9 cellular contexts compared by ENCODE assay signal in the genomic region with DNA sequence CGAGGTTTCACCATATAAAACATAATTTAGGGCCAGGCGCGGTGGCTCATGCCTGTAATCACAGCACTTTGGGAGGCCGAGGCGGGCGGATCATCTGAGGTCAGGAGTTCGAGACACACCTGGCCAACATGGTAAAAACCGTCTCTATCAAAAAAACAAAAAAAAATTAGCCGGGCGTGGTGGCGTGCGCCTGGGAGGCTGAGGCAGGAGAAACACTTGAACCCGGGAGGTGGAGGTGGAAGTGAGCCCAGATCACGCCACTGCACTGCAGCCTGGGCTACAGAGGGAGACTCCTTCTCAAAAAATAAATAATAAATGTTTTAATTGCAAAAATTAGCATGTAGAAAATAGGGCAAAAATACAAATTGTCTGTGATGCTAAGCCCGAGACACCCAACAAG. TPM values are rescaled to one million over a fixed set of nuclear protein-coding genes. Genes with fewer than 3 reads are reported as not detected.
DNase-seq lines count a peak whose midpoint lies in the region; ATAC-seq, FAIRE-seq and TF ChIP-seq lines count a peak whose summit lies in the region.
"Had no signal": no experiment of that assay in that cellular context is flagged by ENCODE, and none has a peak within 500 bp of the region (broad histone marks: within the 10 kb centered on the region; RNA-seq: fewer than 3 reads in every experiment).

No MANE protein-coding gene starts in this region.

- BruUV-seq in HepG2 (replicated peaks; lab: Mats Ljungman, UMichigan) = no TSS peak

- peak overlapping the region; percentile 83 for H3K4me3 Mint-ChIP-seq in activated naive CD4-positive, alpha-beta T cell treated with anti-CD3 and anti-CD28 coated beads, Interleukin-2, amount 10 ng/mL, durations not matched to agents 7 days and 5 days
- peak overlapping the region; percentile 88 for H3K4me3 Mint-ChIP-seq in activated naive CD8-positive, alpha-beta T cell treated with anti-CD3 and anti-CD28 coated beads, Interleukin-2, amount 50 U/mL, for 24 hours

- peaks cover 59% of the 10 kb centered on the region for H3K4me1 Mint-ChIP-seq in activated naive CD4-positive, alpha-beta T cell treated with anti-CD3 and anti-CD28 coated beads, Interleukin-2, amount 10 ng/mL, durations not matched to agents 7 days and 5 days
- peaks cover 64% of the 10 kb centered on the region for H3K4me1 Mint-ChIP-seq in activated naive CD8-positive, alpha-beta T cell treated with anti-CD3 and anti-CD28 coated beads, Interleukin-2, amount 50 U/mL, for 24 hours

- H3K27ac ChIP-seq in HepG2 (ENCODE audit: extremely low read length, insufficient read depth, low read length) = peak overlapping the region; percentile 44
- H3K27ac ChIP-seq in tibial artery = peak overlapping the region; percentile 75 to 78

- H3K4me1 ChIP-seq in HepG2 (ENCODE audit: insufficient read depth, low read length) (peaks cover 21% of the 10 kb centered on the region), tibial artery (peaks cover 0 to 29% (median 19%) of the 10 kb centered on the region in 4 donors)

- DNase-seq in activated naive CD4-positive, alpha-beta T cell treated with anti-CD3 and anti-CD28 coated beads, Interleukin-2, amount 10 ng/mL, durations not matched to agents 7 days and 5 days = no peak
- DNase-seq in activated naive CD4-positive, alpha-beta T cell treated with anti-CD3 and anti-CD28 coated beads, Interleukin-2, amount 50 U/mL, for 16 hours = no peak
- DNase-seq in activated naive CD8-positive, alpha-beta T cell treated with anti-CD3 and anti-CD28 coated beads, Interleukin-2, amount 50 U/mL, for 24 hours = no peak
- DNase-seq in HepG2 (ENCODE audit: low spot score) (no peak), tibial artery (no peak), putamen (ENCODE audit: low spot score) (no peak)
- DNase-seq: DMS 273 treated with DMSO at 0.1 percent for 48 hours had no signal

- FAIRE-seq in HepG2 (lab: Jason Lieb, UNC) = no peak

- 80% methylated on average over 15 of the region's 15 CpGs for WGBS in HepG2 (ENCODE audit: low lambda C conversion rate)

- no peak for TF ChIP-seq CTCF in HepG2 (CRISPR knock-in tag; IDR thresholded peaks at IDR 0.05)
- TF ChIP-seq CTCF in tibial artery (IDR thresholded peaks at IDR 0.05) = no peak

- in situ Hi-C loops in HepG2 (cut with HindIII; ENCODE audit: extremely low pct_ligation_motif_present, low pct_unique_long_range_greater_than_20kb) = no loop called here

- no peaks in the 10 kb centered on the region for H3K9me3 Mint-ChIP-seq in activated naive CD4-positive, alpha-beta T cell treated with anti-CD3 and anti-CD28 coated beads, Interleukin-2, amount 10 ng/mL, durations not matched to agents 7 days and 5 days
- no peaks in the 10 kb centered on the region for H3K9me3 Mint-ChIP-seq in activated naive CD8-positive, alpha-beta T cell treated with anti-CD3 and anti-CD28 coated beads, Interleukin-2, amount 50 U/mL, for 24 hours

- H4K20me1 ChIP-seq in HepG2 (ENCODE audit: insufficient read depth, low read length) = no peaks in the 10 kb centered on the region

- peak overlapping the region; percentile 82 for H3K4me2 ChIP-seq in HepG2 (ENCODE audit: low read depth, low read length)

- peaks cover 14% of the 10 kb centered on the region for H3K79me2 ChIP-seq in HepG2 (ENCODE audit: insufficient read depth, low read length)

- H3K27ac Mint-ChIP-seq in activated naive CD4-positive, alpha-beta T cell treated with anti-CD3 and anti-CD28 coated beads, Interleukin-2, amount 10 ng/mL, durations not matched to agents 7 days and 5 days = peak overlapping the region; percentile 94
- H3K27ac Mint-ChIP-seq in activated naive CD8-positive, alpha-beta T cell treated with anti-CD3 and anti-CD28 coated beads, Interleukin-2, amount 50 U/mL, for 24 hours = peak overlapping the region; percentile 81

- H3K4me3 ChIP-seq in HepG2 (replicated peaks in 1 of 3; ENCODE audit: insufficient read depth in 1 of 3, low read depth in 2 of 3, low read length in 3 of 3) (peak overlapping the region; percentile 75 to 92 (median 75); a peak in 4 of 6 replicates), tibial artery (peak overlapping the region; percentile 71 to 73)

- H3K27me3 ChIP-seq in HepG2 (ENCODE audit: control insufficient read depth in 1 of 2, insufficient read depth in 2 of 2, low read length in 2 of 2) (no peaks in the 10 kb centered on the region; a peak in 1 of 5 replicates), tibial artery (no peaks in the 10 kb centered on the region)

- H3K27me3 Mint-ChIP-seq in activated naive CD4-positive, alpha-beta T cell treated with anti-CD3 and anti-CD28 coated beads, Interleukin-2, amount 10 ng/mL, durations not matched to agents 7 days and 5 days = no peaks in the 10 kb centered on the region
- no peaks in the 10 kb centered on the region for H3K27me3 Mint-ChIP-seq in activated naive CD8-positive, alpha-beta T cell treated with anti-CD3 and anti-CD28 coated beads, Interleukin-2, amount 50 U/mL, for 24 hours

- H3K36me3 Mint-ChIP-seq in activated naive CD4-positive, alpha-beta T cell treated with anti-CD3 and anti-CD28 coated beads, Interleukin-2, amount 10 ng/mL, durations not matched to agents 7 days and 5 days = peaks cover 13% of the 10 kb centered on the region
- H3K36me3 Mint-ChIP-seq in activated naive CD8-positive, alpha-beta T cell treated with anti-CD3 and anti-CD28 coated beads, Interleukin-2, amount 50 U/mL, for 24 hours (ENCODE audit: low read depth) = peaks cover 23% of the 10 kb centered on the region

- no peak for ATAC-seq in activated naive CD8-positive, alpha-beta T cell treated with anti-CD3 and anti-CD28 coated beads, Interleukin-2, amount 50 U/mL, for 24 hours
- no peak for ATAC-seq in HepG2
- ATAC-seq in HG03442 (IDR thresholded peaks at IDR 0.05; ENCODE audit: unreplicated experiment) = no peak
- no peak for ATAC-seq in GM18520 (IDR thresholded peaks at IDR 0.05; ENCODE audit: unreplicated experiment)

- CTCF ChIA-PET in activated naive CD4-positive, alpha-beta T cell treated with anti-CD3 and anti-CD28 coated beads, Interleukin-2, amount 10 ng/mL, durations not matched to agents 7 days and 5 days (lab: Charles Lee) = no interaction called here
- CTCF ChIA-PET in HepG2 (lab: Yijun Ruan, JAX; ENCODE audit: low intra/inter-chr PET ratio, low total read pairs) = no interaction called here

- peak overlapping the region; percentile 80 for H2AFZ ChIP-seq in HepG2 (ENCODE audit: low read length)

- intact Hi-C loops in HepG2 (cut with micrococcal nuclease; ENCODE audit: unreplicated experiment) (no loop called here), tibial artery (cut with DNase I; ENCODE audit: low total_unique reads) (no loop called here)

- no peak for TF ChIP-seq POLR2A in HepG2 (IDR thresholded peaks at IDR 0.05; ENCODE audit: insufficient read depth in 1 of 2, low read depth in 2 of 2, low read length in 2 of 2)

- POLR2A ChIA-PET in HepG2 (lab: Yijun Ruan, JAX) = no interaction called here

- no peak for TF ChIP-seq RAD21 in HepG2 (CRISPR knock-in tag; IDR thresholded peaks at IDR 0.05)

- no peak for TF ChIP-seq EP300 in HepG2 (IDR thresholded peaks at IDR 0.05; ENCODE audit: low read depth in 2 of 2, low read length in 2 of 2)
- TF ChIP-seq EP300 in HepG2 (CRISPR knock-in tag; IDR thresholded peaks at IDR 0.05; ENCODE audit: borderline replicate concordance) = no peak

- peak overlapping the region; percentile 70; the same call in 1 of the 2 replicates for H3K9ac ChIP-seq in HepG2 (ENCODE audit: insufficient read depth, low read depth, low read length)

- H3K36me3 ChIP-seq in HepG2 (replicated peaks in 1 of 2; ENCODE audit: control insufficient read depth in 1 of 2, insufficient read depth in 2 of 2, low read length in 2 of 2) (no peaks in the 10 kb centered on the region), tibial artery (no peaks in the 10 kb centered on the region)

- no peaks in the 10 kb centered on the region for H3K9me3 ChIP-seq in HepG2 (ENCODE audit: low read length)
- no peaks in the 10 kb centered on the region for H3K9me3 ChIP-seq in tibial artery

RNA-seq across cellular contexts. Expression of gene SFI1, which starts 1.0 kb away (rescaled TPM):
- total RNA-seq in HepG2 (2016; rRNA removed; fragmentation: Illumina TruSeq; extraction: Trizol) = 6.2 and 20.5 TPM in 2 replicates
- total RNA-seq in HepG2 (2016; cell fraction: cytosol; rRNA removed; fragmentation: Illumina TruSeq; extraction: Trizol; ENCODE audit: low read depth) = 12.0 and 12.8 TPM in 2 replicates
- 5.1 and 23.0 TPM in 2 replicates for total RNA-seq in HepG2 (2016; cell fraction: insoluble cytoplasmic fraction; rRNA removed; fragmentation: Illumina TruSeq; extraction: Trizol)
- total RNA-seq in HepG2 (2016; cell fraction: membrane; rRNA removed; fragmentation: Illumina TruSeq; extraction: Trizol) = 9.4 and 10.5 TPM in 2 replicates
- total RNA-seq in HepG2 (2016; cell fraction: nucleus; rRNA removed; fragmentation: Illumina TruSeq; extraction: Trizol) = 29.9 and 34.8 TPM in 2 replicates
- 40.1 and 47.1 TPM in 2 replicates for polyA plus RNA-seq in HepG2 (2011; rRNA removed)
- polyA plus RNA-seq in HepG2 (2011; cell fraction: cytosol; rRNA removed) = 10.2 and 16.0 TPM in 2 replicates
- polyA plus RNA-seq in HepG2 (2011; cell fraction: nucleus; rRNA removed) = 348 and 418 TPM in 2 replicates
- 24.6 and 25.8 TPM in 2 replicates for polyA plus RNA-seq in HepG2 (2012)
- 1.7 and 2.7 TPM in 2 replicates for polyA plus RNA-seq in HepG2 (2016; cell fraction: cytosol; fragmentation: Illumina TruSeq; extraction: Trizol; ENCODE audit: low read depth)
- polyA plus RNA-seq in HepG2 (2016; cell fraction: insoluble cytoplasmic fraction; fragmentation: Illumina TruSeq; extraction: Trizol; ENCODE audit: low read depth) = 4.5 and 5.0 TPM in 2 replicates
- polyA plus RNA-seq in HepG2 (2016; cell fraction: membrane; fragmentation: Illumina TruSeq; extraction: Trizol; ENCODE audit: low read depth) = 3.1 and 3.2 TPM in 2 replicates
- 84.2 and 91.0 TPM in 2 replicates for polyA plus RNA-seq in HepG2 (2016; cell fraction: nucleus; fragmentation: Illumina TruSeq; extraction: Trizol; ENCODE audit: insufficient read depth, low read depth)
- polyA minus RNA-seq in HepG2 (2011; rRNA and poly(A)+ RNA removed; ENCODE audit: low replicate concordance) = 27.1 and 44.8 TPM in 2 replicates
- polyA minus RNA-seq in HepG2 (2011; cell fraction: cytosol; rRNA and poly(A)+ RNA removed) = 6.7 and 7.4 TPM in 2 replicates
- 93.3 and 102 TPM in 2 replicates for polyA minus RNA-seq in HepG2 (2011; cell fraction: nucleus; rRNA and poly(A)+ RNA removed)

RNA-seq across cellular contexts. Expression of gene EIF4ENIF1, which starts 5.7 kb away (rescaled TPM):
- total RNA-seq in HepG2 (2016; rRNA removed; fragmentation: Illumina TruSeq; extraction: Trizol) = 12.3 and 14.0 TPM in 2 replicates
- 7.3 TPM in 2 replicates for total RNA-seq in HepG2 (2016; cell fraction: cytosol; rRNA removed; fragmentation: Illumina TruSeq; extraction: Trizol; ENCODE audit: low read depth)
- 9.2 and 11.4 TPM in 2 replicates for total RNA-seq in HepG2 (2016; cell fraction: insoluble cytoplasmic fraction; rRNA removed; fragmentation: Illumina TruSeq; extraction: Trizol)
- total RNA-seq in HepG2 (2016; cell fraction: membrane; rRNA removed; fragmentation: Illumina TruSeq; extraction: Trizol) = 8.2 and 8.4 TPM in 2 replicates
- total RNA-seq in HepG2 (2016; cell fraction: nucleus; rRNA removed; fragmentation: Illumina TruSeq; extraction: Trizol) = 14.1 and 16.0 TPM in 2 replicates
- polyA plus RNA-seq in HepG2 (2011; rRNA removed) = 11.9 and 15.1 TPM in 2 replicates
- polyA plus RNA-seq in HepG2 (2011; cell fraction: cytosol; rRNA removed) = 9.5 and 9.7 TPM in 2 replicates
- polyA plus RNA-seq in HepG2 (2011; cell fraction: nucleus; rRNA removed) = 18.6 and 26.1 TPM in 2 replicates
- 13.8 and 16.8 TPM in 2 replicates for polyA plus RNA-seq in HepG2 (2012)
- polyA plus RNA-seq in HepG2 (2016; cell fraction: cytosol; fragmentation: Illumina TruSeq; extraction: Trizol; ENCODE audit: low read depth) = 2.1 and 2.2 TPM in 2 replicates
- 14.9 and 16.1 TPM in 2 replicates for polyA plus RNA-seq in HepG2 (2016; cell fraction: insoluble cytoplasmic fraction; fragmentation: Illumina TruSeq; extraction: Trizol; ENCODE audit: low read depth)
- 4.8 and 5.1 TPM in 2 replicates for polyA plus RNA-seq in HepG2 (2016; cell fraction: membrane; fragmentation: Illumina TruSeq; extraction: Trizol; ENCODE audit: low read depth)
- 39.1 and 47.3 TPM in 2 replicates for polyA plus RNA-seq in HepG2 (2016; cell fraction: nucleus; fragmentation: Illumina TruSeq; extraction: Trizol; ENCODE audit: insufficient read depth, low read depth)
- polyA minus RNA-seq in HepG2 (2011; rRNA and poly(A)+ RNA removed; ENCODE audit: low replicate concordance) = 22.1 and 23.5 TPM in 2 replicates
- 10.5 and 14.5 TPM in 2 replicates for polyA minus RNA-seq in HepG2 (2011; cell fraction: cytosol; rRNA and poly(A)+ RNA removed)
- 26.1 and 28.6 TPM in 2 replicates for polyA minus RNA-seq in HepG2 (2011; cell fraction: nucleus; rRNA and poly(A)+ RNA removed)
